In genomic region chr5:151288180-151288579, GRCh38 we compare ENCODE assay signal across 11 cellular contexts. TPM values are rescaled to one million over a fixed set of nuclear protein-coding genes. Genes with fewer than 3 reads are reported as not detected.
A peak's percentile ranks its signal among the peaks of the same experiment; 100 is the strongest.
DNase-seq lines count a peak whose midpoint lies in the region; ATAC-seq and TF ChIP-seq lines count a peak whose summit lies in the region.
"Had no signal": no experiment of that assay in that cellular context is flagged by ENCODE, and none has a peak within 500 bp of the region (broad histone marks: within the 10 kb centered on the region; RNA-seq: fewer than 3 reads in every experiment).

No MANE protein-coding gene starts in this region.

- no peaks in the 10 kb centered on the region for H3K27me3 ChIP-seq in HCT116 (ENCODE audit: insufficient read depth, low read length)

- H3K9me2 ChIP-seq in HCT116 (ENCODE audit: insufficient read depth) (no peaks in the 10 kb centered on the region), OCI-LY7 (ENCODE audit: insufficient read depth, low read length) (no peaks in the 10 kb centered on the region; the same call in 1 of the 2 replicates)

- H3K9me3 ChIP-seq in HCT116 (ENCODE audit: control insufficient read depth in 1 of 2, insufficient read depth in 1 of 2, low read depth in 1 of 2, low read length in 2 of 2): no peaks in the 10 kb centered on the region
- no peaks in the 10 kb centered on the region for H3K9me3 ChIP-seq in OCI-LY7 (ENCODE audit: low read length)

- intact Hi-C loops in HCT116 (cut with micrococcal nuclease) (loop anchor here (10.0 kb wide), 1 partner anchor 457 kb away; no protein-coding TSS in a partner anchor), OCI-LY7 (cut with micrococcal nuclease; ENCODE audit: unreplicated experiment) (no loop called here)

- H4K20me1 ChIP-seq in HCT116 (ENCODE audit: insufficient read depth) (no peaks in the 10 kb centered on the region), OCI-LY7 (ENCODE audit: insufficient read depth, low read length) (no peaks in the 10 kb centered on the region)

- H3K27ac ChIP-seq in HCT116 (ENCODE audit: low read depth, low read length) (no peak overlapping the region), OCI-LY7 (ENCODE audit: low read depth, low read length, poor library complexity, severe bottlenecking) (no peak overlapping the region)

- no peak overlapping the region for H3K4me3 ChIP-seq in HCT116 (replicated peaks in 1 of 2; ENCODE audit: low read depth in 1 of 2, low read length in 2 of 2)
- no peak overlapping the region for H3K4me3 ChIP-seq in OCI-LY7 (ENCODE audit: low read depth, low read length, poor library complexity, severe bottlenecking)

- no peak overlapping the region for H3K4me2 ChIP-seq in HCT116 (ENCODE audit: low read length)
- no peak overlapping the region for H3K4me2 ChIP-seq in OCI-LY7 (ENCODE audit: low read length)

- RAD21 ChIA-PET in HCT116 (lab: Charles Lee; ENCODE audit: low non-redundant PET in 1 of 2, low total read pairs in 2 of 2, uncharacterized antibody in 2 of 2, unreplicated experiment in 2 of 2): interaction anchor here in 1 of 2 experiments (0.7 kb wide), 1 partner anchor 36 kb away, joined by 6 read pairs; the partner anchor contains the start of gene GM2A

- CTCF ChIA-PET in HCT116 (lab: Charles Lee) (interaction anchor here (0.7 to 1.6 kb wide), 7 partner anchors 10 to 364 kb away, joined by 3 to 7 read pairs (median 5); partner anchors contain the start of gene GM2A), OCI-LY7 (lab: Charles Lee; ENCODE audit: unreplicated experiment) (interaction anchor here (1.2 kb wide), 1 partner anchor 22 kb away, joined by 3 read pairs; no protein-coding TSS in a partner anchor)

- H3K36me3 Mint-ChIP-seq in osteocyte (ENCODE audit: unreplicated experiment): no peaks in the 10 kb centered on the region

- H3K4me3 Mint-ChIP-seq in osteocyte (ENCODE audit: unreplicated experiment): no peak overlapping the region

- H3K36me3 ChIP-seq in HCT116 (ENCODE audit: control insufficient read depth in 1 of 2, insufficient read depth in 2 of 2, low read length in 2 of 2) (no peaks in the 10 kb centered on the region), OCI-LY7 (ENCODE audit: insufficient read depth, low read length) (no peaks in the 10 kb centered on the region)

- no peak for TF ChIP-seq POLR2A in HCT116 (IDR thresholded peaks at IDR 0.05; ENCODE audit: borderline replicate concordance, extremely low read depth, insufficient read depth, insufficient read length)

- POLR2A ChIA-PET in HCT116 (lab: Charles Lee): interaction anchor here (0.8 kb wide), 1 partner anchor 28 kb away, joined by 3 read pairs; no protein-coding TSS in a partner anchor
- POLR2A ChIA-PET in OCI-LY7 (lab: Charles Lee): interaction anchor here (0.6 to 1.2 kb wide), 2 partner anchors 205 to 875 kb away, joined by 3 read pairs; no protein-coding TSS in a partner anchor

- no peaks in the 10 kb centered on the region for H3K4me1 Mint-ChIP-seq in osteocyte (ENCODE audit: unreplicated experiment)

- H2AFZ ChIP-seq in HCT116 (ENCODE audit: low read depth, low read length, poor library complexity, severe bottlenecking) (no peak overlapping the region), OCI-LY7 (ENCODE audit: low read length) (no peak overlapping the region)

- H3K9me3 Mint-ChIP-seq in osteocyte (ENCODE audit: unreplicated experiment): peaks cover 5% of the 10 kb centered on the region

- H3K79me2 ChIP-seq in HCT116 (ENCODE audit: insufficient read depth, low read length) (no peaks in the 10 kb centered on the region), OCI-LY7 (ENCODE audit: insufficient read depth, low read depth, low read length) (no peaks in the 10 kb centered on the region)

- peaks cover 4 to 5% of the 10 kb centered on the region in 2 experiments; a peak in 3 of 4 replicates for H3K4me1 ChIP-seq in HCT116 (ENCODE audit: control insufficient read depth in 1 of 2, insufficient read depth in 2 of 2, low read length in 2 of 2)
- no peaks in the 10 kb centered on the region for H3K4me1 ChIP-seq in OCI-LY7 (ENCODE audit: insufficient read depth, low read length, poor library complexity, severe bottlenecking)

- H3K9ac ChIP-seq in HCT116 (ENCODE audit: low read length): no peak overlapping the region

- TF ChIP-seq CTCF in HCT116 (IDR thresholded peaks at IDR 0.05 in 2 of 3, conservative IDR thresholded peaks at IDR 0.05 in 1 of 3; ENCODE audit: borderline replicate concordance in 1 of 3, insufficient read depth in 1 of 3, low read depth in 2 of 3, low read length in 2 of 3): peak; percentile 43 to 65 (median 44)
- peak; percentile 73 for TF ChIP-seq CTCF in OCI-LY7 (conservative IDR thresholded peaks at IDR 0.05; ENCODE audit: low read length)
- no peak for TF ChIP-seq CTCF in osteocyte (IDR thresholded peaks at IDR 0.05)

- H3K27ac Mint-ChIP-seq in osteocyte (ENCODE audit: unreplicated experiment): no peak overlapping the region

- peak; percentile 85 for ATAC-seq in HCT116

- no TSS peak for BruUV-seq in HCT116 (replicated peaks; lab: Mats Ljungman, UMichigan)
- BruUV-seq in OCI-LY7 (replicated peaks; lab: Mats Ljungman, UMichigan): no TSS peak

- TF ChIP-seq RAD21 in HCT116 (IDR thresholded peaks at IDR 0.05; ENCODE audit: low read depth): peak; percentile 64

- peaks cover 23% of the 10 kb centered on the region for H3K27me3 Mint-ChIP-seq in osteocyte (ENCODE audit: unreplicated experiment)

- DNase-seq in NCI-H2171 treated with DMSO at 0.1 percent for 48 hours (lab: John Stamatoyannopoulos, UW) (peak; percentile 12), NCI-H2171 (lab: John Stamatoyannopoulos, UW) (no peak), HCT116 (ENCODE audit: low read depth, low spot score) (peak; percentile 41), OCI-LY7 (ENCODE audit: low spot score) (peak; percentile 44), osteocyte (ENCODE audit: extremely low spot score, unreplicated experiment) (peak; percentile 27)
- DNase-seq in stimulated activated CD4-positive, alpha-beta T cell treated with anti-CD3 and anti-CD28 coated beads, Interleukin-4, amount 100 ng/mL, for 4 hours: no peak
- DNase-seq in stimulated activated naive CD4-positive, alpha-beta T cell (lab: John Stamatoyannopoulos, UW): no peak
- DNase-seq in effector CD8-positive, alpha-beta T cell (lab: John Stamatoyannopoulos, UW): no peak

TF ChIP-seq in HCT116, 20 proteins besides CTCF, POLR2A, EP300 and RAD21 (continues in another document):
- TF ChIP-seq, protein P1, sequence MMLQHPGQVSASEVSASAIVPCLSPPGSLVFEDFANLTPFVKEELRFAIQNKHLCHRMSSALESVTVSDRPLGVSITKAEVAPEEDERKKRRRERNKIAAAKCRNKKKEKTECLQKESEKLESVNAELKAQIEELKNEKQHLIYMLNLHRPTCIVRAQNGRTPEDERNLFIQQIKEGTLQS (IDR thresholded peaks at IDR 0.05): no peak; the same call in 1 of the 2 replicates
- TF ChIP-seq SP1 (IDR thresholded peaks at IDR 0.05; ENCODE audit: low read depth) (peak; percentile 49), TCF7L2 (IDR thresholded peaks at IDR 0.05; ENCODE audit: borderline replicate concordance, extremely low read depth, insufficient read depth, insufficient read length) (no peak), EGR1 (IDR thresholded peaks at IDR 0.05; ENCODE audit: low read depth) (no peak), EZH2 (IDR thresholded peaks at IDR 0.05) (no peak), ELF1 (IDR thresholded peaks at IDR 0.05; ENCODE audit: borderline replicate concordance, low read depth) (no peak), FOSL1 (IDR thresholded peaks at IDR 0.05; ENCODE audit: low read depth) (peak; percentile 81), ZFX (IDR thresholded peaks at IDR 0.05) (no peak), POLR2AphosphoS5 (IDR thresholded peaks at IDR 0.05; ENCODE audit: low read depth, low read length) (peak; percentile 23; the same call in 1 of the 2 replicates), ZNF274 (IDR thresholded peaks at IDR 0.05; ENCODE audit: low read depth, low read length) (no peak), MAX (IDR thresholded peaks at IDR 0.05) (no peak), SRF (IDR thresholded peaks at IDR 0.05; ENCODE audit: low read depth) (no peak), YY1 (IDR thresholded peaks at IDR 0.05; ENCODE audit: extremely low read depth, insufficient replicate concordance, low read depth, low read length) (no peak)

RNA-seq across cellular contexts. Expression of gene SLC36A3, which starts 15.4 kb away (rescaled TPM):
- total RNA-seq in HCT116 (2021; ENCODE audit: unreplicated experiment) (not detected), OCI-LY7 (2022) (not detected in 2 replicates), osteocyte (not detected in 2 replicates)
- not detected in 2 replicates for polyA plus RNA-seq in HCT116 (2012)
- total RNA-seq in OCI-LY7 (2014; rRNA removed; shearing (Covaris generic)): not detected in 2 replicates
- total RNA-seq: myocyte had no signal
- polyA plus RNA-seq: adipose tissue, BJ had no signal

RNA-seq across cellular contexts. Expression of gene GM2A, which starts 35.2 kb away (rescaled TPM):
- 25.0 TPM for total RNA-seq in HCT116 (2021; ENCODE audit: unreplicated experiment)
- polyA plus RNA-seq in HCT116 (2012): 17.1 and 22.4 TPM in 2 replicates
- 52.4 and 60.2 TPM in 2 replicates for total RNA-seq in OCI-LY7 (2014; rRNA removed; shearing (Covaris generic))
- total RNA-seq in OCI-LY7 (2022): 52.9 and 64.5 TPM in 2 replicates
- 28.2 and 30.2 TPM in 2 replicates for total RNA-seq in osteocyte

RNA-seq across cellular contexts. Expression of gene SLC36A2, which starts 59.2 kb away (rescaled TPM):
- total RNA-seq in HCT116 (2021; ENCODE audit: unreplicated experiment): not detected
- polyA plus RNA-seq in HCT116 (2012): 0.01 TPM in 1 of 2 replicates, not detected in the other
- not detected in 2 replicates for total RNA-seq in OCI-LY7 (2014; rRNA removed; shearing (Covaris generic))
- not detected in 2 replicates for total RNA-seq in OCI-LY7 (2022)
- not detected in 2 replicates for total RNA-seq in osteocyte
- total RNA-seq: myocyte had no signal
- polyA plus RNA-seq: BJ had no signal

Comparison
In these comparisons a context has a peak if more than half of its experiments do, and no peak if none do; other contexts are left out.
1. DNase-seq: peak in NCI-H2171 treated with DMSO at 0.1 percent for 48 hours (single experiment), HCT116 (single experiment), OCI-LY7 (single experiment) and osteocyte (single experiment); none in NCI-H2171 (single experiment), stimulated activated CD4-positive, alpha-beta T cell treated with anti-CD3 and anti-CD28 coated beads, Interleukin-4, amount 100 ng/mL, for 4 hours (0 of 2), stimulated activated naive CD4-positive, alpha-beta T cell (0 of 6) and effector CD8-positive, alpha-beta T cell (single experiment).